Comparison of ENCODE assay signal across 8 cellular contexts in the genomic region with DNA sequence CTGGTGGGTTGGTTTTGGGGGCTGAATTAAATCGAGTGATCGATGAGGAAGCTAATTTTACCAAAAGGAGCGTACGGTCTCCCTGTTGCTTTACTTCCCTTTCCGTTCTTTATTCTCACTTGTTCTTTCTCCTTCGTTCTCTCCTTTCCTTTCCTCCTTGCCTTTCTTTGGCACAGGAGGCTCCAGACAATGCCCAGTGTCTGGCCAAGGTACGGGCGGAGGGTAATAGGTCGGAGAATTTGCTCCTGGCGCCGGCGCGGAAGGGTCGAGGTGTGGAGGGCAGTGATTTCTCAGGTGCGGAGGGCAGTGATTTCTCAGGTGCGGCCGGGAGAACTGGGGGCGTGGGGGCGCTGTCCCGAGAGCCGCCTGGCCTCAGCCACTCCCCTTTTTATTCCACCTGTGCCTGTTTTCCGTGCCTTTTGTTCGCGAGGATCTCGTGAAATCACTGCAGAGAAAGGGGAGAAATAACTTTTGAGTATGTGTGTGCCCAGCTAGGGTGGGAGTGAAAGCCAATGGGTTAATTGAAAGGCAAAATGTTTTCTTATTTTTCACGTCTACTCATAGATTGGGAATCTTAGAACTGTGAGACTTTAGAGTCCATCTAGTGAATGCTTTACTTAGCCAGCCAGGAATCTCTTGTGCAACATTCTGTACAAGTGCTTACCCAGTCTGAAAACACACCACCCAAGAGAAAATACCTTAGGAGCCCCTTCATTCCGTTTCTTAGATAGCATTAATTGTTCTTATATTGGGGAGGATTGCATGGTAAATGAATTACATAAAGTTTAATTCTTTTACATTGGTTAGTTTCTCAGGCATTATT. TPM values are rescaled to one million over a fixed set of nuclear protein-coding genes. Genes with fewer than 3 reads are reported as not detected.
A peak's percentile ranks its signal among the peaks of the same experiment; 100 is the strongest.
DNase-seq lines count a peak whose midpoint lies in the region; ATAC-seq and TF ChIP-seq lines count a peak whose summit lies in the region.

No MANE protein-coding gene starts in this region.

- DNase-seq in ACHN, result peak; percentile 65
- DNase-seq in GM10248 (ENCODE audit: extremely low spot score), result peak; percentile 21
- peak; percentile 72 for DNase-seq in NCI-H748 (lab: John Stamatoyannopoulos, UW; ENCODE audit: unreplicated experiment)
- no peak for DNase-seq in coronary artery (ENCODE audit: low spot score)
- peak; percentile 23 to 35 for DNase-seq in lung microvascular endothelial cell (ENCODE audit: low read depth in 2 of 2)
- DNase-seq in upper lobe of right lung, result peak; percentile 77
- DNase-seq in stimulated activated CD4-positive, alpha-beta T cell treated with anti-CD3 and anti-CD28 coated beads, Interleukin-2, amount 100 ng/mL, for 24 hours, result no peak

- no peaks in the 10 kb centered on the region for H3K4me1 ChIP-seq in upper lobe of right lung

- H3K4me3 ChIP-seq in coronary artery (peak overlapping the region; percentile 88), upper lobe of right lung (peak overlapping the region; percentile 78)

- no peaks in the 10 kb centered on the region for H3K36me3 ChIP-seq in upper lobe of right lung

- POLR2A ChIA-PET in GM10248 (lab: Yijun Ruan, JAX), result no interaction called here

- peak overlapping the region in 1 of 2 donors; percentile 60 for H3K27ac ChIP-seq in coronary artery
- H3K27ac ChIP-seq in upper lobe of right lung, result peak overlapping the region; percentile 92

- CTCF ChIA-PET in GM10248 (lab: Yijun Ruan, JAX), result no interaction called here

- in situ Hi-C loops in ACHN (cut with HindIII; ENCODE audit: low pct_ligation_motif_present, low pct_unique_long_range_greater_than_20kb, low sequenced_read_pairs), result no loop called here

- peak; percentile 58 for ATAC-seq in upper lobe of right lung
- ATAC-seq in GM19452 (IDR thresholded peaks at IDR 0.05; ENCODE audit: unreplicated experiment), result no peak

- H3K27me3 ChIP-seq in upper lobe of right lung, result peaks cover 25% of the 10 kb centered on the region

- intact Hi-C loops in upper lobe of right lung (cut with DNase I), result no loop called here

- TF ChIP-seq CTCF in GM10248 (IDR thresholded peaks at IDR 0.05; ENCODE audit: control extremely low read depth, extremely low read depth, low read depth, missing control alignments) (no peak), coronary artery (IDR thresholded peaks at IDR 0.05) (no peak), upper lobe of right lung (IDR thresholded peaks at IDR 0.05) (peak; percentile 7)

- H3K9me3 ChIP-seq in upper lobe of right lung, result no peaks in the 10 kb centered on the region

RNA-seq across cellular contexts. Expression of gene FNBP1L, which starts 1.3 kb away (rescaled TPM):
- total RNA-seq in lung microvascular endothelial cell (34.9 and 40.3 TPM in 2 replicates), upper lobe of right lung (50.0 TPM)

Comparison
In these comparisons a context has a peak if more than half of its experiments do, and no peak if none do; other contexts are left out.
1. DNase-seq: peak in ACHN (single experiment), GM10248 (single experiment), NCI-H748 (single experiment), lung microvascular endothelial cell (2 of 2) and upper lobe of right lung (single experiment); none in coronary artery (single experiment) and stimulated activated CD4-positive, alpha-beta T cell treated with anti-CD3 and anti-CD28 coated beads, Interleukin-2, amount 100 ng/mL, for 24 hours (0 of 2).